ENCODE assay signal across 7 cellular contexts in genomic region chr19:18596752-18597157, GRCh38. TPM values are rescaled to one million over a fixed set of nuclear protein-coding genes. Genes with fewer than 3 reads are reported as not detected.
DNase-seq lines count a peak whose midpoint lies in the region; ATAC-seq and TF ChIP-seq lines count a peak whose summit lies in the region.

No MANE protein-coding gene starts in this region.

- no peak overlapping the region for H3K27ac Mint-ChIP-seq in endothelial cell (ENCODE audit: unreplicated experiment)

- peaks cover 32% of the 10 kb centered on the region for H3K27me3 Mint-ChIP-seq in endothelial cell (ENCODE audit: unreplicated experiment)

- no peaks in the 10 kb centered on the region for H3K9me3 Mint-ChIP-seq in endothelial cell (ENCODE audit: unreplicated experiment)

- peaks cover 6% of the 10 kb centered on the region for H3K4me1 Mint-ChIP-seq in endothelial cell (ENCODE audit: unreplicated experiment)

- in situ Hi-C loops in GM13976 (cut with MboI; ENCODE audit: low sequenced_read_pairs, unreplicated experiment): no loop called here

- no peaks in the 10 kb centered on the region for H3K36me3 Mint-ChIP-seq in endothelial cell (ENCODE audit: low read depth, unreplicated experiment)

- TF ChIP-seq CTCF in GM13976 (IDR thresholded peaks at IDR 0.05; ENCODE audit: borderline replicate concordance, control extremely low read depth, extremely low read depth, insufficient read depth, missing control alignments) (no peak), endothelial cell (IDR thresholded peaks at IDR 0.05; ENCODE audit: unreplicated experiment) (no peak)

- ATAC-seq in HG03095 (IDR thresholded peaks at IDR 0.05; ENCODE audit: unreplicated experiment): no peak

- DNase-seq in GM13976 (ENCODE audit: low spot score): peak; percentile 67
- peak; percentile 84 for DNase-seq in NCI-H82 treated with DMSO at 0.1 percent for 48 hours (lab: John Stamatoyannopoulos, UW; ENCODE audit: unreplicated experiment)
- peak; percentile 52 for DNase-seq in dermis blood vessel endothelial cell
- DNase-seq in retina: peak; percentile 37
- no peak for DNase-seq in endothelial cell (ENCODE audit: low spot score)
- DNase-seq in activated CD4-positive, CD25-positive, alpha-beta regulatory T cell treated with anti-CD3 and anti-CD28 coated beads, Interleukin-2, amount 50 U/mL, for 72 hours: no peak

- H3K4me3 Mint-ChIP-seq in endothelial cell (ENCODE audit: unreplicated experiment): no peak overlapping the region

RNA-seq across cellular contexts. Expression of gene REX1BD, which starts 8.2 kb away (rescaled TPM):
- total RNA-seq in dermis blood vessel endothelial cell (75.5 and 91.2 TPM in 2 replicates), endothelial cell (ENCODE audit: unreplicated experiment) (88.8 TPM)

RNA-seq across cellular contexts. Expression of gene CRLF1, which starts 9.8 kb away (rescaled TPM):
- total RNA-seq in dermis blood vessel endothelial cell: not detected in 2 replicates
- total RNA-seq in endothelial cell (ENCODE audit: unreplicated experiment): 0.74 TPM

RNA-seq across cellular contexts. Expression of gene TMEM59L, which starts 15.9 kb away (rescaled TPM):
- total RNA-seq in dermis blood vessel endothelial cell: under 0.01 TPM in 1 of 2 replicates, not detected in the other
- total RNA-seq in endothelial cell (ENCODE audit: unreplicated experiment): 0.15 TPM

RNA-seq across cellular contexts. Expression of gene UBA52, which starts 25.1 kb away (rescaled TPM):
- total RNA-seq in dermis blood vessel endothelial cell: 755 and 1,061 TPM in 2 replicates
- total RNA-seq in endothelial cell (ENCODE audit: unreplicated experiment): 1,465 TPM

RNA-seq across cellular contexts. Expression of gene KXD1, which starts 39.1 kb away (rescaled TPM):
- total RNA-seq in dermis blood vessel endothelial cell (58.0 and 91.2 TPM in 2 replicates), endothelial cell (ENCODE audit: unreplicated experiment) (105 TPM)

Comparison
In these comparisons a context has a peak if more than half of its experiments do, and no peak if none do; other contexts are left out.
1. DNase-seq: peak in GM13976 (single experiment), NCI-H82 treated with DMSO at 0.1 percent for 48 hours (single experiment), dermis blood vessel endothelial cell (single experiment) and retina (single experiment); none in endothelial cell (single experiment) and activated CD4-positive, CD25-positive, alpha-beta regulatory T cell treated with anti-CD3 and anti-CD28 coated beads, Interleukin-2, amount 50 U/mL, for 72 hours (single experiment).